In genomic region chrX:48521353-48522243, GRCh38 we compare ENCODE assay signal across 8 cellular contexts.
DNase-seq lines count a peak whose midpoint lies in the region; ATAC-seq and TF ChIP-seq lines count a peak whose summit lies in the region.

TSS of gene EBP (plus strand) at chrX:48521808. CDS start at chrX:48523772, 1,964 bp downstream.

- ATAC-seq in GM19035 (IDR thresholded peaks at IDR 0.05; ENCODE audit: unreplicated experiment) (peak; percentile 95), HG03342 (IDR thresholded peaks at IDR 0.05; ENCODE audit: unreplicated experiment) (peak; percentile 95)

- TF ChIP-seq CTCF in AG09309 (IDR thresholded peaks at IDR 0.05; ENCODE audit: control insufficient read depth, insufficient read depth, low read depth, low read length, missing control alignments), result no peak

- H3K27ac ChIP-seq in caudate nucleus (ENCODE audit: low read depth, low read length), result no peak within 1 kb of the TSS

- DNase-seq in AG09309 (ENCODE audit: low read depth) (peak; percentile 27), NCI-H446 (lab: John Stamatoyannopoulos, UW) (peak; percentile 79 to 91), caudate nucleus (lab: John Stamatoyannopoulos, UW) (peak in 59 of 61 donors; percentile 24 to 95 (median 74)), islet precursor cell (peak; percentile 95)
- DNase-seq in activated CD4-positive, CD25-positive, alpha-beta regulatory T cell (lab: John Stamatoyannopoulos, UW), result peak; percentile 65 to 86 (median 85)
- DNase-seq in stimulated activated CD4-positive, alpha-beta T cell treated with anti-CD3 and anti-CD28 coated beads, Interleukin-12 subunit alpha, Interleukin-12 subunit beta, amount 100 ng/mL, for 4 hours, result peak; percentile 88

- peak within 1 kb of the TSS; percentile 53 for H3K4me3 ChIP-seq in AG09309 (ENCODE audit: control insufficient read depth, low read depth, low read length)

Comparison
In these comparisons a context has a peak if more than half of its experiments do, and no peak if none do; other contexts are left out.
1. DNase-seq: peak in every context shown above with its lines; median percentile 95 in islet precursor cell; 88 in stimulated activated CD4-positive, alpha-beta T cell treated with anti-CD3 and anti-CD28 coated beads, Interleukin-12 subunit alpha, Interleukin-12 subunit beta, amount 100 ng/mL, for 4 hours; 85 in NCI-H446; 85 in activated CD4-positive, CD25-positive, alpha-beta regulatory T cell; 74 in caudate nucleus; 27 in AG09309.